In genomic region chr11:37100008-37100407, GRCh38 we compare ENCODE assay signal across 23 cellular contexts.
DNase-seq lines count a peak whose midpoint lies in the region; ATAC-seq, FAIRE-seq and TF ChIP-seq lines count a peak whose summit lies in the region.
"Had no signal": no experiment of that assay in that cellular context is flagged by ENCODE, and none has a peak within 500 bp of the region (broad histone marks: within the 10 kb centered on the region; RNA-seq: fewer than 3 reads in every experiment).

No MANE protein-coding gene starts in this region.

- no peaks in the 10 kb centered on the region for H3F3A ChIP-seq in MM.1S (ENCODE audit: insufficient read depth, low read length)

- no peaks in the 10 kb centered on the region for H3K9me2 ChIP-seq in MM.1S (replicated peaks; ENCODE audit: insufficient read depth, low read length)

- H3K79me2 ChIP-seq in HepG2 (ENCODE audit: insufficient read depth, low read length) (no peaks in the 10 kb centered on the region), K562 (ENCODE audit: control insufficient read depth, insufficient read depth, low read length) (no peaks in the 10 kb centered on the region), MM.1S (ENCODE audit: low read length) (no peaks in the 10 kb centered on the region)

- H4K20me1 ChIP-seq in HepG2 (ENCODE audit: insufficient read depth, low read length) = no peaks in the 10 kb centered on the region
- H4K20me1 ChIP-seq in K562 (replicated peaks; ENCODE audit: control insufficient read depth, insufficient read depth, low read length) = no peaks in the 10 kb centered on the region
- H4K20me1 ChIP-seq in MM.1S (ENCODE audit: insufficient read depth, low read length) = no peaks in the 10 kb centered on the region
- H4K20me1 ChIP-seq: BLaER1 treated with 17β-estradiol and CSF1 and Interleukin-3, amounts not matched to agents 10 nM and 100 nM had no signal

- no peak for TF ChIP-seq EP300 in HepG2 (IDR thresholded peaks at IDR 0.05; ENCODE audit: low read depth in 2 of 2, low read length in 2 of 2)
- TF ChIP-seq EP300 in HepG2 (CRISPR knock-in tag; IDR thresholded peaks at IDR 0.05; ENCODE audit: borderline replicate concordance) = no peak
- TF ChIP-seq EP300 in A549 (IDR thresholded peaks at IDR 0.05) = no peak
- no peak for TF ChIP-seq EP300 in K562 (IDR thresholded peaks at IDR 0.05; ENCODE audit: low read length)

- intact Hi-C loops in HepG2 (cut with micrococcal nuclease; ENCODE audit: unreplicated experiment) = no loop called here
- intact Hi-C loops in right lobe of liver (cut with DNase I) = no loop called here
- intact Hi-C loops in K562 (cut with micrococcal nuclease) = no loop called here

- H2AFZ ChIP-seq in HepG2 (ENCODE audit: low read length) = no peak overlapping the region
- no peak overlapping the region for H2AFZ ChIP-seq in K562 (ENCODE audit: low read depth, low read length)
- no peak overlapping the region for H2AFZ ChIP-seq in MM.1S (ENCODE audit: low read length)

- POLR2A ChIA-PET in HepG2 (lab: Yijun Ruan, JAX) (no interaction called here), A549 (lab: Yijun Ruan, JAX) (no interaction called here), HEK293 (lab: Yijun Ruan, JAX) (no interaction called here), K562 (lab: Yijun Ruan, JAX) (no interaction called here)

- H3K36me3 ChIP-seq in HepG2 (replicated peaks in 1 of 2; ENCODE audit: control insufficient read depth in 1 of 2, insufficient read depth in 2 of 2, low read length in 2 of 2) = no peaks in the 10 kb centered on the region
- H3K36me3 ChIP-seq in right lobe of liver = no peaks in the 10 kb centered on the region
- no peaks in the 10 kb centered on the region for H3K36me3 ChIP-seq in HEK293 (ENCODE audit: control insufficient read depth in 2 of 2, insufficient read depth in 1 of 2, low read length in 2 of 2)
- H3K36me3 ChIP-seq in K562 (ENCODE audit: control insufficient read depth, insufficient read depth, low read length) = no peaks in the 10 kb centered on the region
- no peaks in the 10 kb centered on the region for H3K36me3 ChIP-seq in MM.1S (replicated peaks; ENCODE audit: insufficient read depth, low read length)
- H3K36me3 ChIP-seq: BLaER1 treated with 17β-estradiol and CSF1 and Interleukin-3, amounts not matched to agents 10 nM and 100 nM had no signal

- no peak overlapping the region for H3K9ac ChIP-seq in HepG2 (ENCODE audit: insufficient read depth, low read depth, low read length)
- H3K9ac ChIP-seq in K562 (ENCODE audit: insufficient read depth in 1 of 2, low read depth in 2 of 2, low read length in 2 of 2) = no peak overlapping the region
- no peak overlapping the region for H3K9ac ChIP-seq in MM.1S (ENCODE audit: low read length)
- H3K9ac ChIP-seq: BLaER1 treated with 17β-estradiol and CSF1 and Interleukin-3, amounts not matched to agents 10 nM and 100 nM had no signal

- CTCF ChIA-PET in HepG2 (lab: Yijun Ruan, JAX; ENCODE audit: low intra/inter-chr PET ratio, low total read pairs) = no interaction called here
- CTCF ChIA-PET in A549 (lab: Yijun Ruan, JAX) = no interaction called here
- CTCF ChIA-PET in HEK293 (lab: Yijun Ruan, JAX) = no interaction called here
- CTCF ChIA-PET in K562 (lab: Yijun Ruan, JAX; ENCODE audit: low intra/inter-chr PET ratio) = no interaction called here

- TF ChIP-seq CTCF in HepG2 (CRISPR knock-in tag; IDR thresholded peaks at IDR 0.05) = no peak
- no peak for TF ChIP-seq CTCF in right lobe of liver (IDR thresholded peaks at IDR 0.05)
- no peak for TF ChIP-seq CTCF in A549 (IDR thresholded peaks at IDR 0.05)
- no peak for TF ChIP-seq CTCF in HEK293 (tag by site-specific recombination; IDR thresholded peaks at IDR 0.05)
- TF ChIP-seq CTCF in K562 (IDR thresholded peaks at IDR 0.05 in 2 of 3, conservative IDR thresholded peaks at IDR 0.05 in 1 of 3; ENCODE audit: insufficient read depth in 2 of 3, low read depth in 1 of 3, low read length in 3 of 3) = no peak
- TF ChIP-seq CTCF in MM.1S (IDR thresholded peaks at IDR 0.05; ENCODE audit: low read length) = no peak

- in situ Hi-C loops in HepG2 (cut with HindIII; ENCODE audit: extremely low pct_ligation_motif_present, low pct_unique_long_range_greater_than_20kb) (no loop called here), K562 (cut with MboI) (no loop called here)

- no peaks in the 10 kb centered on the region for H3K9me1 ChIP-seq in K562 (ENCODE audit: control insufficient read depth, insufficient read depth, low read length)

- no peaks in the 10 kb centered on the region for H3K4me1 ChIP-seq in HepG2 (ENCODE audit: insufficient read depth, low read length)
- no peaks in the 10 kb centered on the region for H3K4me1 ChIP-seq in right lobe of liver
- H3K4me1 ChIP-seq in A549 = no peaks in the 10 kb centered on the region
- no peaks in the 10 kb centered on the region for H3K4me1 ChIP-seq in HEK293 (ENCODE audit: control insufficient read depth, insufficient read depth, low read length)
- H3K4me1 ChIP-seq in K562 (replicated peaks in 1 of 2; ENCODE audit: control insufficient read depth in 2 of 2, insufficient read depth in 2 of 2, low read length in 2 of 2) = no peaks in the 10 kb centered on the region
- H3K4me1 ChIP-seq in MM.1S (ENCODE audit: low read length) = no peaks in the 10 kb centered on the region
- H3K4me1 ChIP-seq: BLaER1 treated with 17β-estradiol and CSF1 and Interleukin-3, amounts not matched to agents 10 nM and 100 nM; Caco-2 had no signal

- no peak for ATAC-seq in HepG2
- no peak for ATAC-seq in right lobe of liver
- ATAC-seq in A549 = no peak
- no peak for ATAC-seq in K562
- ATAC-seq: CD8-positive, alpha-beta T cell had no signal

- no peak for TF ChIP-seq RAD21 in HepG2 (CRISPR knock-in tag; IDR thresholded peaks at IDR 0.05)
- TF ChIP-seq RAD21 in A549 (conservative IDR thresholded peaks at IDR 0.05 in 1 of 2, IDR thresholded peaks at IDR 0.05 in 1 of 2) = no peak
- no peak for TF ChIP-seq RAD21 in K562 (CRISPR knock-in tag; conservative IDR thresholded peaks at IDR 0.05 in 1 of 2, IDR thresholded peaks at IDR 0.05 in 1 of 2)

- WGBS in HepG2 (ENCODE audit: low lambda C conversion rate) = 0% methylated on average over 1 of the region's 1 CpG
- WGBS in right lobe of liver (ENCODE audit: insufficient coverage, low coverage, low lambda C conversion rate, missing lambda C conversion rate) = 30% methylated on average over 1 of the region's 1 CpG
- 0% methylated on average over 1 of the region's 1 CpG for WGBS in A549 (ENCODE audit: missing lambda C conversion rate)
- WGBS in K562 (ENCODE audit: insufficient coverage, low coverage, missing lambda C conversion rate) = 0% methylated on average over 1 of the region's 1 CpG

- BruUV-seq in HepG2 (replicated peaks; lab: Mats Ljungman, UMichigan) (no TSS peak), K562 (replicated peaks; lab: Mats Ljungman, UMichigan) (no TSS peak)

- H3K4me3 ChIP-seq in HepG2 (replicated peaks in 1 of 3; ENCODE audit: insufficient read depth in 1 of 3, low read depth in 2 of 3, low read length in 3 of 3) (no peak overlapping the region), right lobe of liver (no peak overlapping the region), A549 (no peak overlapping the region), HEK293 (ENCODE audit: low read depth, low read length) (no peak overlapping the region), K562 (no peak overlapping the region), MM.1S (ENCODE audit: low read length) (no peak overlapping the region)
- H3K4me3 ChIP-seq: BLaER1 treated with 17β-estradiol and CSF1 and Interleukin-3, amounts not matched to agents 10 nM and 100 nM had no signal

- no peak for FAIRE-seq in HepG2 (lab: Jason Lieb, UNC)
- FAIRE-seq in A549 (lab: Jason Lieb, UNC) = no peak
- no peak for FAIRE-seq in K562 (lab: Jason Lieb, UNC)
- FAIRE-seq: D721Med, GM12891, GM19239 had no signal

- DNase-seq in HepG2 (ENCODE audit: low spot score) (no peak), right lobe of liver (no peak), A549 (ENCODE audit: low read depth in 1 of 2, low spot score in 1 of 2) (no peak), K562 (ENCODE audit: extremely low read depth in 1 of 4, low spot score in 3 of 4) (no peak), MM.1S (no peak)
- DNase-seq in stimulated activated CD4-positive, alpha-beta T cell treated with anti-CD3 and anti-CD28 coated beads, Interleukin-2, amount 100 ng/mL, for 24 hours = no peak
- DNase-seq: AML-193; Caco-2; Calu3; CD4-positive, alpha-beta T cell; CD8-positive, alpha-beta T cell; DMS53; DMS79; DND-41; EL; GDM1 had no signal

- H3K27ac ChIP-seq in HepG2 (ENCODE audit: extremely low read length, insufficient read depth, low read length) = no peak overlapping the region
- H3K27ac ChIP-seq in right lobe of liver = no peak overlapping the region
- H3K27ac ChIP-seq in A549 = no peak overlapping the region
- H3K27ac ChIP-seq in HEK293 (ENCODE audit: extremely low read depth, low read depth, low read length) = no peak overlapping the region
- no peak overlapping the region for H3K27ac ChIP-seq in K562 (ENCODE audit: extremely low read depth, low read depth, low read length)
- H3K27ac ChIP-seq in MM.1S (ENCODE audit: low read length) = no peak overlapping the region
- H3K27ac ChIP-seq: 22Rv1; BLaER1 treated with 17β-estradiol and CSF1 and Interleukin-3, amounts not matched to agents 10 nM and 100 nM; C4-2B had no signal

- H3K9me3 ChIP-seq in HepG2 (ENCODE audit: low read length) = no peaks in the 10 kb centered on the region; the same call in 1 of the 2 replicates
- H3K9me3 ChIP-seq in right lobe of liver = no peaks in the 10 kb centered on the region
- H3K9me3 ChIP-seq in A549 = no peaks in the 10 kb centered on the region
- H3K9me3 ChIP-seq in HEK293 (ENCODE audit: control insufficient read depth, insufficient read depth, low read depth, low read length) = no peaks in the 10 kb centered on the region
- no peaks in the 10 kb centered on the region for H3K9me3 ChIP-seq in K562 (replicated peaks; ENCODE audit: control insufficient read depth, insufficient read depth, low read depth, low read length)
- H3K9me3 ChIP-seq in MM.1S (replicated peaks; ENCODE audit: insufficient read depth, low read length) = no peaks in the 10 kb centered on the region
- H3K9me3 ChIP-seq: BLaER1 treated with 17β-estradiol and CSF1 and Interleukin-3, amounts not matched to agents 10 nM and 100 nM; Caco-2 had no signal

- TF ChIP-seq POLR2A in HepG2 (IDR thresholded peaks at IDR 0.05; ENCODE audit: insufficient read depth in 1 of 2, low read depth in 2 of 2, low read length in 2 of 2) (no peak), right lobe of liver (IDR thresholded peaks at IDR 0.05) (no peak), A549 (IDR thresholded peaks at IDR 0.05; ENCODE audit: low read length) (no peak), K562 (conservative IDR thresholded peaks at IDR 0.05) (no peak)

- H3K27me3 ChIP-seq in HepG2 (ENCODE audit: control insufficient read depth in 1 of 2, insufficient read depth in 2 of 2, low read length in 2 of 2) (no peaks in the 10 kb centered on the region), right lobe of liver (no peaks in the 10 kb centered on the region), K562 (ENCODE audit: control insufficient read depth in 2 of 2, insufficient read depth in 2 of 2, low read length in 2 of 2) (no peaks in the 10 kb centered on the region), MM.1S (replicated peaks; ENCODE audit: insufficient read depth, low read length) (no peaks in the 10 kb centered on the region)
- H3K27me3 ChIP-seq: BLaER1 treated with 17β-estradiol and CSF1 and Interleukin-3, amounts not matched to agents 10 nM and 100 nM had no signal

- H3K4me2 ChIP-seq in HepG2 (ENCODE audit: low read depth, low read length) (no peak overlapping the region), A549 (no peak overlapping the region), K562 (ENCODE audit: insufficient read depth, low read length) (no peak overlapping the region), MM.1S (ENCODE audit: low read depth, low read length) (no peak overlapping the region)
- H3K4me2 ChIP-seq: BLaER1 treated with 17β-estradiol and CSF1 and Interleukin-3, amounts not matched to agents 10 nM and 100 nM had no signal

Comparison
In these comparisons a context has a peak if more than half of its experiments do, and no peak if none do; other contexts are left out.
1. Of the 241 proteins assayed by ChIP-seq in both HepG2 and K562: peak only in HepG2: none; only in K562: MAFG; in both: CEBPB, MAFF and MAFK; in neither: 236; mixed calls (peak in some experiments, not most) for 1.